2 cellular contexts compared by ENCODE assay signal in the genomic region with DNA sequence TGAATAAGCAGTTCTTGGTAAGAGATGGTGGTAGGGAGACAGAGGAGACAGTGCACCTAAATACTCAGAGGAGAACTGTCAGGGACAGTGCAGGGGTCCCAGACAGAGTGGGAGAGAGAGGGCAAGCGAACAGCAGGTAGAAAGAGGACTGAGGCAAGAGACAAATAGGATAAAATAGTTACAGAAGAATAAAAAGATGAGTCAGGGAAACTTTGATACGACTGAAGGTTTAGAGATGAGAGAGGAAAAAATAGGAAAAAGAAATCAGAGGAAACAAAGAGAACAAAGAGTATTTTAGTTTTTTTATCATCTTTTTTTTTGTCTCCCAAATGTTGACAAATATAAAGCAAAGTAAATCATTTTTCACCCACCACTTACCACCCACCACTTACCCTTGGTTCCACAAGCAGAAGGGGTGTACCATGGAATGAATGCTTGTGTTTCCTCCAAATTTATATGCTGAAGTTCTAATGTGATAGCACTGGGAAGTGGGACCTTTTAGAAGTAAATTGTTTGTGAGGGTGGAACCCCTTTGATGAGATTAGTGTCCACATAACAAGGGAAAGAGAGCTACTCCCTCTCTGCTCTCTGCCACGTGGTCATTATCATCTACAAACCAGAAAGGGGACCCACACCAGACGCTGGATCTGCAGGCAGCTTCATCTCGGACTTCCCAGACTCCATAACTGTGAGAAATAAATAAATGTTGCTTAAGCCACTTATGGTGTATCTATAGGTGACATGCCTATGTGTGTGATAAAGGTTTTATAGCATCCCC.
TF ChIP-seq lines count a peak whose summit lies in the region.

No MANE protein-coding gene starts in this region.

TF ChIP-seq in A549, 52 proteins besides CTCF, POLR2A, EP300 and RAD21 (continued from another document):
- TF ChIP-seq, protein P1, sequence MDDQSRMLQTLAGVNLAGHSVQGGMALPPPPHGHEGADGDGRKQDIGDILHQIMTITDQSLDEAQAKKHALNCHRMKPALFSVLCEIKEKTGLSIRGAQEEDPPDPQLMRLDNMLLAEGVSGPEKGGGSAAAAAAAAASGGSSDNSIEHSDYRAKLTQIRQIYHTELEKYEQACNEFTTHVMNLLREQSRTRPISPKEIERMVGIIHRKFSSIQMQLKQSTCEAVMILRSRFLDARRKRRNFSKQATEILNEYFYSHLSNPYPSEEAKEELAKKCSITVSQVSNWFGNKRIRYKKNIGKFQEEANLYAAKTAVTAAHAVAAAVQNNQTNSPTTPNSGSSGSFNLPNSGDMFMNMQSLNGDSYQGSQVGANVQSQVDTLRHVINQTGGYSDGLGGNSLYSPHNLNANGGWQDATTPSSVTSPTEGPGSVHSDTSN (IDR thresholded peaks at IDR 0.05) = no peak
- TF ChIP-seq JUN (IDR thresholded peaks at IDR 0.05) (no peak), SREBF2 (IDR thresholded peaks at IDR 0.05) (no peak)
TF ChIP-seq in A549: peak in this region for 1.

TF ChIP-seq in K562, 482 proteins besides CTCF, POLR2A, EP300 and RAD21 (continued from another document and continues in another):
- TF ChIP-seq, protein P2, sequence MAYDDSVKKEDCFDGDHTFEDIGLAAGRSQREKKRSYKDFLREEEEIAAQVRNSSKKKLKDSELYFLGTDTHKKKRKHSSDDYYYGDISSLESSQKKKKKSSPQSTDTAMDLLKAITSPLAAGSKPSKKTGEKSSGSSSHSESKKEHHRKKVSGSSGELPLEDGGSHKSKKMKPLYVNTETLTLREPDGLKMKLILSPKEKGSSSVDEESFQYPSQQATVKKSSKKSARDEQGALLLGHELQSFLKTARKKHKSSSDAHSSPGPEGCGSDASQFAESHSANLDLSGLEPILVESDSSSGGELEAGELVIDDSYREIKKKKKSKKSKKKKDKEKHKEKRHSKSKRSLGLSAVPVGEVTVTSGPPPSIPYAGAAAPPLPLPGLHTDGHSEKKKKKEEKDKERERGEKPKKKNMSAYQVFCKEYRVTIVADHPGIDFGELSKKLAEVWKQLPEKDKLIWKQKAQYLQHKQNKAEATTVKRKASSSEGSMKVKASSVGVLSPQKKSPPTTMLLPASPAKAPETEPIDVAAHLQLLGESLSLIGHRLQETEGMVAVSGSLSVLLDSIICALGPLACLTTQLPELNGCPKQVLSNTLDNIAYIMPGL (CRISPR knock-in tag; IDR thresholded peaks at IDR 0.05) = no peak
- TF ChIP-seq, protein P3, sequence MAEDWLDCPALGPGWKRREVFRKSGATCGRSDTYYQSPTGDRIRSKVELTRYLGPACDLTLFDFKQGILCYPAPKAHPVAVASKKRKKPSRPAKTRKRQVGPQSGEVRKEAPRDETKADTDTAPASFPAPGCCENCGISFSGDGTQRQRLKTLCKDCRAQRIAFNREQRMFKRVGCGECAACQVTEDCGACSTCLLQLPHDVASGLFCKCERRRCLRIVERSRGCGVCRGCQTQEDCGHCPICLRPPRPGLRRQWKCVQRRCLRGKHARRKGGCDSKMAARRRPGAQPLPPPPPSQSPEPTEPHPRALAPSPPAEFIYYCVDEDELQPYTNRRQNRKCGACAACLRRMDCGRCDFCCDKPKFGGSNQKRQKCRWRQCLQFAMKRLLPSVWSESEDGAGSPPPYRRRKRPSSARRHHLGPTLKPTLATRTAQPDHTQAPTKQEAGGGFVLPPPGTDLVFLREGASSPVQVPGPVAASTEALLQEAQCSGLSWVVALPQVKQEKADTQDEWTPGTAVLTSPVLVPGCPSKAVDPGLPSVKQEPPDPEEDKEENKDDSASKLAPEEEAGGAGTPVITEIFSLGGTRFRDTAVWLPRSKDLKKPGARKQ (CRISPR knock-in tag; IDR thresholded peaks at IDR 0.05) = no peak
- TF ChIP-seq HDAC3 (IDR thresholded peaks at IDR 0.05; ENCODE audit: borderline replicate concordance, partially characterized antibody) (no peak), GTF2A2 (tag; IDR thresholded peaks at IDR 0.05) (no peak), PTTG1 (tag; IDR thresholded peaks at IDR 0.05; ENCODE audit: low read depth) (no peak), STAT5B (CRISPR knock-in tag; IDR thresholded peaks at IDR 0.05) (no peak), HLTF (IDR thresholded peaks at IDR 0.05) (no peak), POLR2B (IDR thresholded peaks at IDR 0.05; ENCODE audit: low read depth, partially characterized antibody) (no peak), MYC (IDR thresholded peaks at IDR 0.05; ENCODE audit: low read depth, low read length) (peak; percentile 37; the same call in 1 of the 2 replicates), MYC (CRISPR knock-in tag; IDR thresholded peaks at IDR 0.05; ENCODE audit: borderline replicate concordance, low read depth) (no peak), FIP1L1 (IDR thresholded peaks at IDR 0.05; ENCODE audit: low read depth, low read length, poor library complexity, severe bottlenecking) (no peak), HCFC1 (IDR thresholded peaks at IDR 0.05; ENCODE audit: low read depth, low read length) (no peak), ZSCAN32 (CRISPR knock-in tag; IDR thresholded peaks at IDR 0.05) (no peak), CBFA2T3 (IDR thresholded peaks at IDR 0.05) (peak; percentile 29), RB1 (IDR thresholded peaks at IDR 0.05; ENCODE audit: low read depth) (no peak), MYNN (IDR thresholded peaks at IDR 0.05) (no peak), MYNN (CRISPR knock-in tag; IDR thresholded peaks at IDR 0.05) (no peak), ZNF316 (IDR thresholded peaks at IDR 0.05) (peak; percentile 78), CBX1 (IDR thresholded peaks at IDR 0.05; ENCODE audit: low read depth) (no peak), NR2C1 (IDR thresholded peaks at IDR 0.05) (no peak), NR2C1 (tag; IDR thresholded peaks at IDR 0.05) (no peak), ZNF197 (CRISPR knock-in tag; IDR thresholded peaks at IDR 0.05; ENCODE audit: low read depth) (no peak)
- TF ChIP-seq, protein P4, sequence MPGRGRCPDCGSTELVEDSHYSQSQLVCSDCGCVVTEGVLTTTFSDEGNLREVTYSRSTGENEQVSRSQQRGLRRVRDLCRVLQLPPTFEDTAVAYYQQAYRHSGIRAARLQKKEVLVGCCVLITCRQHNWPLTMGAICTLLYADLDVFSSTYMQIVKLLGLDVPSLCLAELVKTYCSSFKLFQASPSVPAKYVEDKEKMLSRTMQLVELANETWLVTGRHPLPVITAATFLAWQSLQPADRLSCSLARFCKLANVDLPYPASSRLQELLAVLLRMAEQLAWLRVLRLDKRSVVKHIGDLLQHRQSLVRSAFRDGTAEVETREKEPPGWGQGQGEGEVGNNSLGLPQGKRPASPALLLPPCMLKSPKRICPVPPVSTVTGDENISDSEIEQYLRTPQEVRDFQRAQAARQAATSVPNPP (IDR thresholded peaks at IDR 0.05; ENCODE audit: borderline replicate concordance, insufficient read depth, insufficient read length) = no peak
- TF ChIP-seq, protein P5, sequence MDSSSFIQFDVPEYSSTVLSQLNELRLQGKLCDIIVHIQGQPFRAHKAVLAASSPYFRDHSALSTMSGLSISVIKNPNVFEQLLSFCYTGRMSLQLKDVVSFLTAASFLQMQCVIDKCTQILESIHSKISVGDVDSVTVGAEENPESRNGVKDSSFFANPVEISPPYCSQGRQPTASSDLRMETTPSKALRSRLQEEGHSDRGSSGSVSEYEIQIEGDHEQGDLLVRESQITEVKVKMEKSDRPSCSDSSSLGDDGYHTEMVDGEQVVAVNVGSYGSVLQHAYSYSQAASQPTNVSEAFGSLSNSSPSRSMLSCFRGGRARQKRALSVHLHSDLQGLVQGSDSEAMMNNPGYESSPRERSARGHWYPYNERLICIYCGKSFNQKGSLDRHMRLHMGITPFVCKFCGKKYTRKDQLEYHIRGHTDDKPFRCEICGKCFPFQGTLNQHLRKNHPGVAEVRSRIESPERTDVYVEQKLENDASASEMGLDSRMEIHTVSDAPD (CRISPR knock-in tag; IDR thresholded peaks at IDR 0.05) = no peak
- TF ChIP-seq, protein P6, sequence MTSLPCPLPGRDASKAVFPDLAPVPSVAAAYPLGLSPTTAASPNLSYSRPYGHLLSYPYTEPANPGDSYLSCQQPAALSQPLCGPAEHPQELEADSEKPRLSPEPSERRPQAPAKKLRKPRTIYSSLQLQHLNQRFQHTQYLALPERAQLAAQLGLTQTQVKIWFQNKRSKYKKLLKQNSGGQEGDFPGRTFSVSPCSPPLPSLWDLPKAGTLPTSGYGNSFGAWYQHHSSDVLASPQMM (CRISPR knock-in tag; IDR thresholded peaks at IDR 0.05) = no peak
- TF ChIP-seq, protein P7, sequence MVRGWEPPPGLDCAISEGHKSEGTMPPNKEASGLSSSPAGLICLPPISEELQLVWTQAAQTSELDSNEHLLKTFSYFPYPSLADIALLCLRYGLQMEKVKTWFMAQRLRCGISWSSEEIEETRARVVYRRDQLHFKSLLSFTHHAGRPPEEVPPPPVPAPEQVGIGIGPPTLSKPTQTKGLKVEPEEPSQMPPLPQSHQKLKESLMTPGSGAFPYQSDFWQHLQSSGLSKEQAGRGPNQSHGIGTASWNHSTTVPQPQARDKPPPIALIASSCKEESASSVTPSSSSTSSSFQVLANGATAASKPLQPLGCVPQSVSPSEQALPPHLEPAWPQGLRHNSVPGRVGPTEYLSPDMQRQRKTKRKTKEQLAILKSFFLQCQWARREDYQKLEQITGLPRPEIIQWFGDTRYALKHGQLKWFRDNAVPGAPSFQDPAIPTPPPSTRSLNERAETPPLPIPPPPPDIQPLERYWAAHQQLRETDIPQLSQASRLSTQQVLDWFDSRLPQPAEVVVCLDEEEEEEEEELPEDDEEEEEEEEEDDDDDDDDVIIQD (CRISPR knock-in tag; IDR thresholded peaks at IDR 0.05) = no peak
- TF ChIP-seq, protein P8, sequence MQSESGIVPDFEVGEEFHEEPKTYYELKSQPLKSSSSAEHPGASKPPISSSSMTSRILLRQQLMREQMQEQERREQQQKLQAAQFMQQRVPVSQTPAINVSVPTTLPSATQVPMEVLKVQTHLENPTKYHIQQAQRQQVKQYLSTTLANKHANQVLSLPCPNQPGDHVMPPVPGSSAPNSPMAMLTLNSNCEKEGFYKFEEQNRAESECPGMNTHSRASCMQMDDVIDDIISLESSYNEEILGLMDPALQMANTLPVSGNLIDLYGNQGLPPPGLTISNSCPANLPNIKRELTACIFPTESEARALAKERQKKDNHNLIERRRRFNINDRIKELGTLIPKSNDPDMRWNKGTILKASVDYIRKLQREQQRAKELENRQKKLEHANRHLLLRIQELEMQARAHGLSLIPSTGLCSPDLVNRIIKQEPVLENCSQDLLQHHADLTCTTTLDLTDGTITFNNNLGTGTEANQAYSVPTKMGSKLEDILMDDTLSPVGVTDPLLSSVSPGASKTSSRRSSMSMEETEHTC (IDR thresholded peaks at IDR 0.05) = no peak
- TF ChIP-seq, protein P9, sequence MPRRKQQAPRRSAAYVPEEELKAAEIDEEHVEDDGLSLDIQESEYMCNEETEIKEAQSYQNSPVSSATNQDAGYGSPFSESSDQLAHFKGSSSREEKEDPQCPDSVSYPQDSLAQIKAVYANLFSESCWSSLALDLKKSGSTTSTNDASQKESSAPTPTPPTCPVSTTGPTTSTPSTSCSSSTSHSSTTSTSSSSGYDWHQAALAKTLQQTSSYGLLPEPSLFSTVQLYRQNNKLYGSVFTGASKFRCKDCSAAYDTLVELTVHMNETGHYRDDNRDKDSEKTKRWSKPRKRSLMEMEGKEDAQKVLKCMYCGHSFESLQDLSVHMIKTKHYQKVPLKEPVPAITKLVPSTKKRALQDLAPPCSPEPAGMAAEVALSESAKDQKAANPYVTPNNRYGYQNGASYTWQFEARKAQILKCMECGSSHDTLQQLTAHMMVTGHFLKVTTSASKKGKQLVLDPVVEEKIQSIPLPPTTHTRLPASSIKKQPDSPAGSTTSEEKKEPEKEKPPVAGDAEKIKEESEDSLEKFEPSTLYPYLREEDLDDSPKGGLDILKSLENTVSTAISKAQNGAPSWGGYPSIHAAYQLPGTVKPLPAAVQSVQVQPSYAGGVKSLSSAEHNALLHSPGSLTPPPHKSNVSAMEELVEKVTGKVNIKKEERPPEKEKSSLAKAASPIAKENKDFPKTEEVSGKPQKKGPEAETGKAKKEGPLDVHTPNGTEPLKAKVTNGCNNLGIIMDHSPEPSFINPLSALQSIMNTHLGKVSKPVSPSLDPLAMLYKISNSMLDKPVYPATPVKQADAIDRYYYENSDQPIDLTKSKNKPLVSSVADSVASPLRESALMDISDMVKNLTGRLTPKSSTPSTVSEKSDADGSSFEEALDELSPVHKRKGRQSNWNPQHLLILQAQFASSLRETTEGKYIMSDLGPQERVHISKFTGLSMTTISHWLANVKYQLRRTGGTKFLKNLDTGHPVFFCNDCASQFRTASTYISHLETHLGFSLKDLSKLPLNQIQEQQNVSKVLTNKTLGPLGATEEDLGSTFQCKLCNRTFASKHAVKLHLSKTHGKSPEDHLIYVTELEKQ (CRISPR knock-in tag; IDR thresholded peaks at IDR 0.05) = no peak
